21 cellular contexts compared by ENCODE assay signal in the genomic region with DNA sequence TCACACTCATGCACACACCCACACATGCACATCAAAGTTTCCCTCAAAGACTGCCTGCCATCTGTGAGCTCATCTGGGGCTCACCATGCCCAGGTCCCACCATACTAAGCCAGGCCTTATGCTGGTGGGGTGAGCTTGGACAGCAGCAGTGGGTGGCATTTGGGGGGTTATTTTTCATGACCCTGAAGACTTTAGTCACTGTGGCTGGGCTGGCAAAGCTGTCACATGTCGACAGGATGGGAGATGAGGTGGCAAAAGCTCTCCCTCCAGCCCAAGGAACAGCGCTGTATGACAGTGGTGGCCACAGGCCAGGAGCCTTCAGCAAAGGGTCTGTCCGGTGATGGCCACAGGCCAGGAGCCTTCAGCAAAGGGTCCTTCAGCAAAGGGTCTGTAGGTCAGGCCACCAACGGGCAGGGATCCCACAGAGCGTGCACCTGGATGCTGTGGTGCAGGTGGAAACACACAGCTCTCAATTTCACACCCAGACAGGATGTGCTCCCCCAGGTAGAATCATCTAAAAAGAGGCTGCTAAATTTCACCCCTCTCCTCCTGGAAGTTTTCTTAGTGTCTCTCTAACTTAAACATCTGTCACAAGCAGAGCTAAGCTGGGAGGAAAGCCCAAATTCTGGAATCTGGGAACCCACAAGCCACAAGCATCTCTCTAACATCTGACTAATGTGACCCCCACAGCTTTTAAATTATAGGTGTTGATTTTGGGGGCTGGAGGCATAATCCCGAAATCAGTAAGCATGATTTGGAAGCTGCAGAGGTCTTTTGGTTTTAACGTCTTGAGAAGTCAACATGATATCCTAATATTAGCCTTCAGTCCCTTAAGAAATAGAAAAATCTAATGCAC. TPM values are rescaled to one million over a fixed set of nuclear protein-coding genes. Genes with fewer than 3 reads are reported as not detected.
DNase-seq lines count a peak whose midpoint lies in the region; ATAC-seq and TF ChIP-seq lines count a peak whose summit lies in the region.
"Had no signal": no experiment of that assay in that cellular context is flagged by ENCODE, and none has a peak within 500 bp of the region (broad histone marks: within the 10 kb centered on the region; RNA-seq: fewer than 3 reads in every experiment).

No MANE protein-coding gene starts in this region.

- H3K36me3 ChIP-seq in gastroesophageal sphincter (peaks cover 0 to 5% of the 10 kb centered on the region in 2 donors), stomach (peaks cover 0 to under 1% (median 0%) of the 10 kb centered on the region in 4 donors)
- H3K36me3 ChIP-seq: MG63, neural progenitor cell had no signal

- no peak for TF ChIP-seq POLR2A in gastroesophageal sphincter (IDR thresholded peaks at IDR 0.05)
- no peak for TF ChIP-seq POLR2A in stomach (IDR thresholded peaks at IDR 0.05)

- ATAC-seq in gastroesophageal sphincter (no peak), HG02840 (IDR thresholded peaks at IDR 0.05; ENCODE audit: low FRiP score, unreplicated experiment) (no peak), HG02642 (IDR thresholded peaks at IDR 0.05; ENCODE audit: poor library complexity, unreplicated experiment) (no peak)
- ATAC-seq: activated T-cell treated with anti-CD3 and anti-CD28 coated beads, Interleukin-2, amount 50 U/mL, for 4 hours; left colon; PC-3 had no signal

- no peaks in the 10 kb centered on the region for H3K9me3 ChIP-seq in gastroesophageal sphincter
- H3K9me3 ChIP-seq in stomach: no peaks in the 10 kb centered on the region
- H3K9me3 ChIP-seq: MG63, tibial nerve had no signal

- H3K4me1 ChIP-seq in gastroesophageal sphincter (peaks cover 9 to 98% (median 34%) of the 10 kb centered on the region in 3 donors), stomach (peaks cover 7 to 86% (median 33%) of the 10 kb centered on the region in 4 donors)

- TF ChIP-seq EP300 in gastroesophageal sphincter (IDR thresholded peaks at IDR 0.05): no peak
- TF ChIP-seq EP300 in stomach (IDR thresholded peaks at IDR 0.05): no peak

- H3K4me3 ChIP-seq in astrocyte of the cerebellum (ENCODE audit: low read depth, low read length) (no peak overlapping the region), gastroesophageal sphincter (no peak overlapping the region), stomach (no peak overlapping the region)
- H3K4me3 ChIP-seq: coronary artery, MG63, neural progenitor cell, tibial nerve had no signal

- DNase-seq in GM03348 (ENCODE audit: low spot score): peak; percentile 75
- DNase-seq in astrocyte of the cerebellum (ENCODE audit: low read depth): peak; percentile 79
- no peak for DNase-seq in stomach
- DNase-seq in activated CD4-positive, alpha-beta T cell treated with anti-CD3 and anti-CD28 coated beads, Interleukin-2, amount 50 U/mL, for 1 hour: no peak
- no peak for DNase-seq in activated CD4-positive, alpha-beta T cell treated with anti-CD3 and anti-CD28 coated beads, Interleukin-2, amount 50 U/mL, for 4 hours
- DNase-seq: activated CD4-positive, alpha-beta memory T cell treated with anti-CD3 and anti-CD28 coated beads, Interleukin-2, amount 10 ng/mL, durations not matched to agents 7 days and 5 days; activated naive CD4-positive, alpha-beta T cell treated with anti-CD3 and anti-CD28 coated beads, Interleukin-2, amount 10 ng/mL, durations not matched to agents 7 days and 5 days; activated T-cell treated with anti-CD3 and anti-CD28 coated beads, Interleukin-2, amount 50 U/mL, for 4 hours; left colon; MG63; NCI-H1436; NCI-H82; PC-3; stimulated activated CD4-positive, alpha-beta T cell treated with anti-CD3 and anti-CD28 coated beads, Interleukin-12 subunit alpha, Interleukin-12 subunit beta, amount 100 ng/mL, for 4 hours had no signal

- no peak for TF ChIP-seq CTCF in astrocyte of the cerebellum (IDR thresholded peaks at IDR 0.05; ENCODE audit: low read depth, low read length, missing control alignments)
- TF ChIP-seq CTCF in gastroesophageal sphincter (IDR thresholded peaks at IDR 0.05): no peak
- no peak for TF ChIP-seq CTCF in stomach (IDR thresholded peaks at IDR 0.05)

- peak overlapping the region in 3 of 4 donors; percentile 54 to 82 (median 81) for H3K27ac ChIP-seq in gastroesophageal sphincter
- H3K27ac ChIP-seq in stomach: peak overlapping the region in 3 of 5 donors; percentile 34 to 76 (median 36)
- H3K27ac ChIP-seq: neural progenitor cell, VCaP had no signal

- 27 to 64% methylated on average over 3 of the region's 7 CpGs for WGBS in gastroesophageal sphincter (ENCODE audit: low coverage in 1 of 2), 2 donors
- WGBS in stomach, 5 donors: 54 to 76% (median 69%) methylated on average over 3 to 7 of the region's 7 CpGs

- in situ Hi-C loops in astrocyte of the cerebellum (cut with HindIII; ENCODE audit: low sequenced_read_pairs): no loop called here

- no peaks in the 10 kb centered on the region for H3K27me3 ChIP-seq in gastroesophageal sphincter
- no peaks in the 10 kb centered on the region for H3K27me3 ChIP-seq in stomach
- H3K27me3 ChIP-seq: MG63, neural progenitor cell, tibial nerve had no signal

- intact Hi-C loops in stomach (cut with DNase I; ENCODE audit: low total_unique reads): no loop called here

RNA-seq across cellular contexts. Expression of gene COL4A1, which starts 23.1 kb away (rescaled TPM):
- 100 to 1,000 TPM; 278 to 618 (median 440) TPM for total RNA-seq in gastroesophageal sphincter
- 100 to 1,000 TPM; 132 to 798 (median 175) TPM for total RNA-seq in stomach
- polyA plus RNA-seq in stomach: 10 to 100 TPM; 18.8 to 59.0 (median 30.6) TPM
- total RNA-seq: activated CD4-positive, alpha-beta memory T cell treated with anti-CD3 and anti-CD28 coated beads, Interleukin-2, amount 10 ng/mL, durations not matched to agents 7 days and 5 days had no signal

RNA-seq across cellular contexts. Expression of gene COL4A2, which starts 23.2 kb away (rescaled TPM):
- total RNA-seq in gastroesophageal sphincter (100 to 1,000 TPM; 478 to 945 (median 543) TPM), stomach (100 to 1,000 TPM; 134 to 531 (median 366) TPM)
- 10 to 100 TPM; 24.0 to 96.6 (median 38.4) TPM for polyA plus RNA-seq in stomach
- total RNA-seq: activated CD4-positive, alpha-beta memory T cell treated with anti-CD3 and anti-CD28 coated beads, Interleukin-2, amount 10 ng/mL, durations not matched to agents 7 days and 5 days had no signal

Comparison
In these comparisons a context has a peak if more than half of its experiments do, and no peak if none do; other contexts are left out.
1. DNase-seq: peak in GM03348 (single experiment) and astrocyte of the cerebellum (single experiment); none in stomach (single experiment), activated CD4-positive, alpha-beta T cell treated with anti-CD3 and anti-CD28 coated beads, Interleukin-2, amount 50 U/mL, for 1 hour (single experiment) and activated CD4-positive, alpha-beta T cell treated with anti-CD3 and anti-CD28 coated beads, Interleukin-2, amount 50 U/mL, for 4 hours (0 of 2).